24 cellular contexts compared by ENCODE assay signal in genomic region chr13:48253849-48254248, GRCh38. TPM values are rescaled to one million over a fixed set of nuclear protein-coding genes. Genes with fewer than 3 reads are reported as not detected.
DNase-seq lines count a peak whose midpoint lies in the region; ATAC-seq and TF ChIP-seq lines count a peak whose summit lies in the region.
"Had no signal": no experiment of that assay in that cellular context is flagged by ENCODE, and none has a peak within 500 bp of the region (broad histone marks: within the 10 kb centered on the region; RNA-seq: fewer than 3 reads in every experiment).

No MANE protein-coding gene starts in this region.

- peaks cover 73% of the 10 kb centered on the region for H3K4me1 Mint-ChIP-seq in activated T-cell treated with anti-CD3 and anti-CD28 coated beads, Interleukin-2, amount 50 U/mL, for 24 hours (ENCODE audit: low read depth)
- peaks cover 66 to 89% (median 84%) of the 10 kb centered on the region in 3 donors for H3K4me1 Mint-ChIP-seq in CD8-positive, alpha-beta memory T cell
- peaks cover 23 to 81% (median 69%) of the 10 kb centered on the region in 4 donors for H3K4me1 Mint-ChIP-seq in naive thymus-derived CD8-positive, alpha-beta T cell

- H3K27ac Mint-ChIP-seq in activated T-cell treated with anti-CD3 and anti-CD28 coated beads, Interleukin-2, amount 50 U/mL, for 24 hours: peak overlapping the region; percentile 60
- H3K27ac Mint-ChIP-seq in CD8-positive, alpha-beta memory T cell: peak overlapping the region; percentile 15 to 82 (median 50)
- peak overlapping the region; percentile 2 to 87 (median 49) for H3K27ac Mint-ChIP-seq in naive thymus-derived CD8-positive, alpha-beta T cell
- H3K27ac Mint-ChIP-seq: activated naive CD4-positive, alpha-beta T cell treated with anti-CD3 and anti-CD28 coated beads for 36 hours had no signal

- CTCF ChIA-PET in CD8-positive, alpha-beta memory T cell (lab: Charles Lee): no interaction called here

- H3K27me3 Mint-ChIP-seq in activated T-cell treated with anti-CD3 and anti-CD28 coated beads, Interleukin-2, amount 50 U/mL, for 24 hours: no peaks in the 10 kb centered on the region
- no peaks in the 10 kb centered on the region for H3K27me3 Mint-ChIP-seq in CD8-positive, alpha-beta memory T cell
- no peaks in the 10 kb centered on the region for H3K27me3 Mint-ChIP-seq in naive thymus-derived CD8-positive, alpha-beta T cell

- H3K36me3 Mint-ChIP-seq in activated T-cell treated with anti-CD3 and anti-CD28 coated beads, Interleukin-2, amount 50 U/mL, for 24 hours (ENCODE audit: low read depth): peaks cover 74% of the 10 kb centered on the region
- H3K36me3 Mint-ChIP-seq in CD8-positive, alpha-beta memory T cell: peaks cover 0 to 79% (median 16%) of the 10 kb centered on the region in 3 donors
- H3K36me3 Mint-ChIP-seq in naive thymus-derived CD8-positive, alpha-beta T cell: peaks cover 10 to 74% (median 25%) of the 10 kb centered on the region in 3 donors

- POLR2A ChIA-PET in CD8-positive, alpha-beta memory T cell (lab: Charles Lee): no interaction called here
- POLR2A ChIA-PET in naive thymus-derived CD8-positive, alpha-beta T cell (lab: Charles Lee): interaction anchor here (0.7 to 0.8 kb wide), 3 partner anchors 11 to 302 kb away, joined by 3 to 5 read pairs (median 3); no protein-coding TSS in a partner anchor

- intact Hi-C loops in body of pancreas (cut with DNase I) (no loop called here), dorsolateral prefrontal cortex (cut with DNase I) (no loop called here)

- no peaks in the 10 kb centered on the region for H3K27me3 ChIP-seq in CD8-positive, alpha-beta memory T cell (ENCODE audit: insufficient read depth, low read length, poor library complexity, severe bottlenecking)
- no peaks in the 10 kb centered on the region for H3K27me3 ChIP-seq in body of pancreas
- H3K27me3 ChIP-seq in dorsolateral prefrontal cortex: no peaks in the 10 kb centered on the region
- H3K27me3 ChIP-seq: BLaER1, foreskin keratinocyte had no signal

- TF ChIP-seq CTCF in body of pancreas (IDR thresholded peaks at IDR 0.05) (no peak), dorsolateral prefrontal cortex (IDR thresholded peaks at IDR 0.05 in 54 of 56, conservative IDR thresholded peaks at IDR 0.05 in 2 of 56; ENCODE audit: low read depth in 1 of 56, partially characterized antibody in 56 of 56) (no peak), GM10266 (IDR thresholded peaks at IDR 0.05; ENCODE audit: control insufficient read depth, insufficient read depth, low read depth, missing control alignments) (no peak)

- 21 to 31% methylated on average over 2 of the region's 2 CpGs for WGBS in body of pancreas, 2 donors

- peaks cover 34% of the 10 kb centered on the region for H3K4me1 ChIP-seq in CD8-positive, alpha-beta memory T cell (ENCODE audit: insufficient read depth, low read length)
- H3K4me1 ChIP-seq in body of pancreas: peaks cover 50% of the 10 kb centered on the region
- H3K4me1 ChIP-seq: BLaER1, foreskin keratinocyte had no signal

- no peak overlapping the region for H3K4me3 Mint-ChIP-seq in activated T-cell treated with anti-CD3 and anti-CD28 coated beads, Interleukin-2, amount 50 U/mL, for 24 hours
- H3K4me3 Mint-ChIP-seq in CD8-positive, alpha-beta memory T cell: peak overlapping the region in 5 of 7 donors; percentile 13 to 41 (median 28)
- H3K4me3 Mint-ChIP-seq in naive thymus-derived CD8-positive, alpha-beta T cell: peak overlapping the region in 4 of 10 donors; percentile 23 to 57 (median 26)
- H3K4me3 Mint-ChIP-seq: activated naive CD4-positive, alpha-beta T cell treated with anti-CD3 and anti-CD28 coated beads for 36 hours had no signal

- no peaks in the 10 kb centered on the region for H3K9me3 Mint-ChIP-seq in activated T-cell treated with anti-CD3 and anti-CD28 coated beads, Interleukin-2, amount 50 U/mL, for 24 hours
- no peaks in the 10 kb centered on the region for H3K9me3 Mint-ChIP-seq in CD8-positive, alpha-beta memory T cell
- no peaks in the 10 kb centered on the region for H3K9me3 Mint-ChIP-seq in naive thymus-derived CD8-positive, alpha-beta T cell
- H3K9me3 Mint-ChIP-seq: activated naive CD4-positive, alpha-beta T cell treated with anti-CD3 and anti-CD28 coated beads for 36 hours had no signal

- no peaks in the 10 kb centered on the region for H3K9me3 ChIP-seq in CD8-positive, alpha-beta memory T cell (ENCODE audit: low read length)
- no peaks in the 10 kb centered on the region for H3K9me3 ChIP-seq in body of pancreas
- H3K9me3 ChIP-seq: BLaER1 had no signal

- no peak for TF ChIP-seq POLR2A in body of pancreas (IDR thresholded peaks at IDR 0.05)

- peaks cover 35% of the 10 kb centered on the region for H3K36me3 ChIP-seq in CD8-positive, alpha-beta memory T cell (ENCODE audit: insufficient read depth, low read length)
- peaks cover 4 to 5% of the 10 kb centered on the region in 2 donors for H3K36me3 ChIP-seq in body of pancreas (replicated peaks in 1 of 2; ENCODE audit: insufficient read depth in 1 of 2, low read depth in 2 of 2)
- H3K36me3 ChIP-seq: WERI-Rb-1 had no signal

- ATAC-seq in body of pancreas (peak; percentile 34), HG02970 (IDR thresholded peaks at IDR 0.05; ENCODE audit: low FRiP score, unreplicated experiment) (no peak)
- ATAC-seq in naive thymus-derived CD8-positive, alpha-beta T cell: no peak
- ATAC-seq: foreskin keratinocyte, HCT116 had no signal

- no peak overlapping the region for H3K4me3 ChIP-seq in CD8-positive, alpha-beta memory T cell (ENCODE audit: low read length)
- H3K4me3 ChIP-seq in body of pancreas (no peak overlapping the region), dorsolateral prefrontal cortex (no peak overlapping the region)
- H3K4me3 ChIP-seq: BLaER1 had no signal

- no peak overlapping the region for H3K27ac ChIP-seq in CD8-positive, alpha-beta memory T cell (ENCODE audit: low read depth, low read length)
- H3K27ac ChIP-seq in body of pancreas (peak overlapping the region in 1 of 4 donors; percentile 10), dorsolateral prefrontal cortex (no peak overlapping the region)
- H3K27ac ChIP-seq: BLaER1, foreskin keratinocyte, WERI-Rb-1 had no signal

- no peak for DNase-seq in activated T-cell treated with anti-CD3 and anti-CD28 coated beads, Interleukin-2, amount 50 U/mL, for 24 hours
- no peak for DNase-seq in activated T-cell treated with anti-CD3 and anti-CD28 coated beads, Interleukin-2, amount 50 U/mL, for 48 hours
- no peak for DNase-seq in CD8-positive, alpha-beta memory T cell
- no peak for DNase-seq in body of pancreas
- no peak for DNase-seq in naive thymus-derived CD8-positive, alpha-beta T cell
- no peak for DNase-seq in dorsolateral prefrontal cortex
- no peak for DNase-seq in GM10266 (ENCODE audit: extremely low spot score)
- DNase-seq: ACHN; activated naive CD4-positive, alpha-beta T cell treated with anti-CD3 and anti-CD28 coated beads for 36 hours; activated T-cell treated with anti-CD3 and anti-CD28 coated beads, Interleukin-2, amount 50 U/mL, for 1 hour; cerebellar nuclear complex; erythroblast; foreskin keratinocyte; hippocampal formation; KBM-7; NCI-H187 treated with DMSO at 0.1 percent for 48 hours; NCI-H774; occipital lobe; retina; stimulated activated CD4-positive, alpha-beta T cell treated with anti-CD3 and anti-CD28 coated beads, Interleukin-12 subunit alpha, Interleukin-12 subunit beta, amount 100 ng/mL, for 4 hours; WERI-Rb-1 had no signal

RNA-seq across cellular contexts. Expression of gene ITM2B, which starts 20.8 kb away (rescaled TPM):
- total RNA-seq in CD8-positive, alpha-beta memory T cell: 100 to 1,000 TPM; 122 to 127 TPM
- polyA plus RNA-seq in CD8-positive, alpha-beta memory T cell: 1,289 TPM
- total RNA-seq in body of pancreas (100 to 1,000 TPM; 233 to 254 TPM), dorsolateral prefrontal cortex (100 to 1,000 TPM; 414 to 659 (median 555) TPM)
- 100 to 1,000 TPM; 733 to 793 TPM for total RNA-seq in naive thymus-derived CD8-positive, alpha-beta T cell
- 1,000 to 10,000 TPM; 1,063 to 1,292 (median 1,234) TPM for polyA plus RNA-seq in naive thymus-derived CD8-positive, alpha-beta T cell

RNA-seq across cellular contexts. Expression of gene RB1, which starts 49.7 kb away (rescaled TPM):
- total RNA-seq in CD8-positive, alpha-beta memory T cell: 10 to 100 TPM; 38.2 to 38.9 TPM
- polyA plus RNA-seq in CD8-positive, alpha-beta memory T cell: 16.8 TPM
- total RNA-seq in body of pancreas (10 to 100 TPM; 20.5 to 28.0 TPM), dorsolateral prefrontal cortex (10 to 100 TPM; 21.5 to 51.3 (median 33.9) TPM)
- total RNA-seq in naive thymus-derived CD8-positive, alpha-beta T cell: 10 to 100 TPM; 27.3 to 32.6 TPM
- polyA plus RNA-seq in naive thymus-derived CD8-positive, alpha-beta T cell: 10 to 100 TPM; 11.9 to 18.0 (median 12.5) TPM
